Comparison of ENCODE assay signal across 8 cellular contexts in the genomic region with DNA sequence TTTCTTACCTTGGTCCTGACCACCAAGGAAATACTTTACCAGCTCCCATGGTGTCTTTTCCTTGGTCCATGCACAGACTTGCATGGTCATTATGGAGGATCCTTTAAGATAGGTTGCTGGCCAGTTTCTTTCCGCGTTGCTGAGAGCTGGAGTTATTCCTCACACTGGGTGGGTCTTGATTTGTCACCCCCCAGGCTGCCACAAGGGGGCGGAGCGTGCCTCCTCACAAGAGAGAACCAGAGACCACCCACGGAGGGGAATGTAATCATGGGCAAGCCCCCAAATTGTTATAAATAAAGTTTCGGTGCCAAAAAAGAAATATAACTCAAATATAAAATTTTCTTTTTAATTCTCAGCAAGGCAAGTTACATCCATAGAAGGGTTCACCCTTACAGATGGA. TPM values are rescaled to one million over a fixed set of nuclear protein-coding genes. Genes with fewer than 3 reads are reported as not detected.
A peak's percentile ranks its signal among the peaks of the same experiment; 100 is the strongest.
DNase-seq lines count a peak whose midpoint lies in the region; ATAC-seq and TF ChIP-seq lines count a peak whose summit lies in the region.

No MANE protein-coding gene starts in this region.

- no peak overlapping the region for H3K27ac ChIP-seq in hepatocyte

- no peaks in the 10 kb centered on the region for H3K36me3 Mint-ChIP-seq in osteocyte (ENCODE audit: unreplicated experiment)

- H2AFZ ChIP-seq in Loucy (ENCODE audit: low read length) (no peak overlapping the region), hepatocyte (no peak overlapping the region)

- H3K4me1 ChIP-seq in Loucy (ENCODE audit: insufficient read depth, low read length, poor library complexity, severe bottlenecking) (no peaks in the 10 kb centered on the region), hepatocyte (ENCODE audit: insufficient read depth) (no peaks in the 10 kb centered on the region)

- ATAC-seq in GM19023 (IDR thresholded peaks at IDR 0.05; ENCODE audit: unreplicated experiment) = no peak
- ATAC-seq in GM19463 (IDR thresholded peaks at IDR 0.05; ENCODE audit: unreplicated experiment) = no peak

- H3K4me3 Mint-ChIP-seq in osteocyte (ENCODE audit: unreplicated experiment) = no peak overlapping the region

- H3K9me3 ChIP-seq in Loucy (ENCODE audit: insufficient read depth, low read depth, low read length) = no peaks in the 10 kb centered on the region
- no peaks in the 10 kb centered on the region for H3K9me3 ChIP-seq in hepatocyte (ENCODE audit: low read depth)

- DNase-seq in COLO668 (lab: John Stamatoyannopoulos, UW; ENCODE audit: unreplicated experiment) = peak; percentile 10
- DNase-seq in activated T-helper 9 cell treated with anti-CD3 and anti-CD28 coated beads, Interleukin-2, amount 50 U/mL, for 16 hours (ENCODE audit: low read depth) = peak; percentile 19
- DNase-seq in osteocyte (ENCODE audit: extremely low spot score, unreplicated experiment) = no peak
- DNase-seq in hepatocyte (ENCODE audit: low spot score) = no peak
- no peak for DNase-seq in HCEC 1CT

- H3K4me1 Mint-ChIP-seq in osteocyte (ENCODE audit: unreplicated experiment) = no peaks in the 10 kb centered on the region

- H3K9me2 ChIP-seq in Loucy (replicated peaks; ENCODE audit: low read depth, low read length) (no peaks in the 10 kb centered on the region), hepatocyte (replicated peaks; ENCODE audit: insufficient read depth) (no peaks in the 10 kb centered on the region)

- no peaks in the 10 kb centered on the region for H3F3A ChIP-seq in Loucy (ENCODE audit: low read depth)

- H3K27me3 Mint-ChIP-seq in osteocyte (ENCODE audit: unreplicated experiment) = no peaks in the 10 kb centered on the region

- no peak overlapping the region for H3K9ac ChIP-seq in Loucy (ENCODE audit: low read depth, low read length, poor library complexity, severe bottlenecking)

- no peaks in the 10 kb centered on the region for H3K27me3 ChIP-seq in Loucy (ENCODE audit: insufficient read depth, low read length, poor library complexity, severe bottlenecking)
- H3K27me3 ChIP-seq in hepatocyte = no peaks in the 10 kb centered on the region

- WGBS in hepatocyte (ENCODE audit: low lambda C conversion rate, missing lambda C conversion rate) = 90% methylated on average over 6 of the region's 6 CpGs

- H3K27ac Mint-ChIP-seq in osteocyte (ENCODE audit: unreplicated experiment) = no peak overlapping the region

- H3K9me3 Mint-ChIP-seq in osteocyte (ENCODE audit: unreplicated experiment) = no peaks in the 10 kb centered on the region

- H3K4me2 ChIP-seq in Loucy (ENCODE audit: low read depth, low read length, poor library complexity, severe bottlenecking) (no peak overlapping the region), hepatocyte (no peak overlapping the region)

- H3K4me3 ChIP-seq in Loucy (ENCODE audit: low read length, poor library complexity, severe bottlenecking) (no peak overlapping the region), hepatocyte (no peak overlapping the region)

- H3K79me2 ChIP-seq in Loucy (ENCODE audit: insufficient read depth, low read length) (no peaks in the 10 kb centered on the region), hepatocyte (no peaks in the 10 kb centered on the region)

- no peaks in the 10 kb centered on the region for H4K20me1 ChIP-seq in Loucy (ENCODE audit: insufficient read depth, low read length, poor library complexity, severe bottlenecking)
- H4K20me1 ChIP-seq in hepatocyte (ENCODE audit: insufficient read depth, poor library complexity, severe bottlenecking) = no peaks in the 10 kb centered on the region

- peak; percentile 82 for TF ChIP-seq CTCF in Loucy (conservative IDR thresholded peaks at IDR 0.05; ENCODE audit: low read length)
- peak; percentile 32 for TF ChIP-seq CTCF in osteocyte (IDR thresholded peaks at IDR 0.05)
- TF ChIP-seq CTCF in hepatocyte (IDR thresholded peaks at IDR 0.05; ENCODE audit: poor library complexity) = no peak

- H3K36me3 ChIP-seq in Loucy (ENCODE audit: insufficient read depth, low read length) (no peaks in the 10 kb centered on the region), hepatocyte (replicated peaks; ENCODE audit: insufficient read depth, low read depth) (no peaks in the 10 kb centered on the region)

RNA-seq across cellular contexts. Expression of gene TRIM24, which starts 10.5 kb away (rescaled TPM):
- total RNA-seq in osteocyte (20.9 and 23.1 TPM in 2 replicates), hepatocyte (63.1 and 64.1 TPM in 2 replicates)
- polyA plus RNA-seq in hepatocyte = 46.8 and 47.8 TPM in 2 replicates

Comparison
In these comparisons a context has a peak if more than half of its experiments do, and no peak if none do; other contexts are left out.
1. DNase-seq: peak in COLO668 (single experiment) and activated T-helper 9 cell treated with anti-CD3 and anti-CD28 coated beads, Interleukin-2, amount 50 U/mL, for 16 hours (single experiment); none in osteocyte (single experiment), hepatocyte (single experiment) and HCEC 1CT (single experiment).